In genomic region chr3:11671648-11672100, GRCh38 we compare ENCODE assay signal across 9 cellular contexts. TPM values are rescaled to one million over a fixed set of nuclear protein-coding genes. Genes with fewer than 3 reads are reported as not detected.
DNase-seq lines count a peak whose midpoint lies in the region; ATAC-seq and TF ChIP-seq lines count a peak whose summit lies in the region.
"Had no signal": no experiment of that assay in that cellular context is flagged by ENCODE, and none has a peak within 500 bp of the region (broad histone marks: within the 10 kb centered on the region; RNA-seq: fewer than 3 reads in every experiment).

No MANE protein-coding gene starts in this region.

- H4K20me1 ChIP-seq in hepatocyte (ENCODE audit: insufficient read depth, poor library complexity, severe bottlenecking) = peaks cover 5% of the 10 kb centered on the region

- no peak overlapping the region for H3K4me3 Mint-ChIP-seq in CD4-positive, alpha-beta memory T cell
- H3K4me3 Mint-ChIP-seq: activated naive CD8-positive, alpha-beta T cell had no signal

- H3K4me1 Mint-ChIP-seq in CD4-positive, alpha-beta memory T cell = peaks cover 0 to 7% (median 7%) of the 10 kb centered on the region in 4 donors

- 68% methylated on average over 4 of the region's 4 CpGs for WGBS in hepatocyte (ENCODE audit: low lambda C conversion rate, missing lambda C conversion rate)

- no peaks in the 10 kb centered on the region for H3K27me3 ChIP-seq in CD4-positive, alpha-beta memory T cell (ENCODE audit: insufficient read depth, low read length)
- H3K27me3 ChIP-seq in hepatocyte = no peaks in the 10 kb centered on the region

- DNase-seq in AG04449 (ENCODE audit: low read depth, low spot score) (peak; percentile 29), MV-4-11 (lab: John Stamatoyannopoulos, UW) (peak; percentile 43), fibroblast of gingiva (ENCODE audit: low read depth) (peak; percentile 56), activated T-cell treated with anti-CD3 and anti-CD28 coated beads for 4 hours (no peak), iPS-NIHi11 (ENCODE audit: low spot score) (no peak), hepatocyte (ENCODE audit: low spot score) (no peak)
- no peak for DNase-seq in CD4-positive, alpha-beta memory T cell

- H3K4me1 ChIP-seq in CD4-positive, alpha-beta memory T cell (ENCODE audit: insufficient read depth, low read length) = no peaks in the 10 kb centered on the region
- peaks cover 9% of the 10 kb centered on the region for H3K4me1 ChIP-seq in hepatocyte (ENCODE audit: insufficient read depth)

- CTCF ChIA-PET in AG04449 (lab: Yijun Ruan, JAX) = interaction anchor here (1.2 to 1.5 kb wide), 2 partner anchors 132 to 292 kb away, joined by 5 to 6 read pairs; no protein-coding TSS in a partner anchor
- CTCF ChIA-PET in CD4-positive, alpha-beta memory T cell (lab: Charles Lee; ENCODE audit: partially characterized antibody) = no interaction called here

- POLR2A ChIA-PET in AG04449 (lab: Yijun Ruan, JAX) = no interaction called here
- POLR2A ChIA-PET in CD4-positive, alpha-beta memory T cell (lab: Charles Lee; ENCODE audit: partially characterized antibody) = no interaction called here

- no peak overlapping the region for H3K4me2 ChIP-seq in hepatocyte

- no peaks in the 10 kb centered on the region for H3K9me2 ChIP-seq in hepatocyte (replicated peaks; ENCODE audit: insufficient read depth)

- peaks cover 1 to 7% of the 10 kb centered on the region in 2 donors for H3K36me3 Mint-ChIP-seq in CD4-positive, alpha-beta memory T cell
- H3K36me3 Mint-ChIP-seq: activated naive CD8-positive, alpha-beta T cell had no signal

- no peaks in the 10 kb centered on the region for H3K9me3 ChIP-seq in CD4-positive, alpha-beta memory T cell (ENCODE audit: control insufficient read depth in 1 of 2, low read length in 2 of 2)
- H3K9me3 ChIP-seq in hepatocyte (ENCODE audit: low read depth) = no peaks in the 10 kb centered on the region

- no peak overlapping the region for H3K4me3 ChIP-seq in AG04449 (ENCODE audit: low read depth, low read length)
- no peak overlapping the region for H3K4me3 ChIP-seq in CD4-positive, alpha-beta memory T cell (ENCODE audit: low read length in 2 of 2)
- H3K4me3 ChIP-seq in hepatocyte = no peak overlapping the region

- H3K27ac Mint-ChIP-seq in CD4-positive, alpha-beta memory T cell = no peak overlapping the region
- H3K27ac Mint-ChIP-seq: activated naive CD8-positive, alpha-beta T cell had no signal

- peaks cover 57% of the 10 kb centered on the region for H3K79me2 ChIP-seq in hepatocyte

- ATAC-seq in GM21390 (IDR thresholded peaks at IDR 0.05; ENCODE audit: unreplicated experiment) = peak; percentile 90

- no peaks in the 10 kb centered on the region for H3K27me3 Mint-ChIP-seq in CD4-positive, alpha-beta memory T cell
- H3K27me3 Mint-ChIP-seq: activated naive CD8-positive, alpha-beta T cell had no signal

- TF ChIP-seq CTCF in AG04449 (IDR thresholded peaks at IDR 0.05; ENCODE audit: insufficient read depth, low read length, missing control alignments) (no peak), hepatocyte (IDR thresholded peaks at IDR 0.05; ENCODE audit: poor library complexity) (no peak)

- H3K9me3 Mint-ChIP-seq in CD4-positive, alpha-beta memory T cell = no peaks in the 10 kb centered on the region

- no peak overlapping the region for H2AFZ ChIP-seq in hepatocyte

- no peaks in the 10 kb centered on the region for H3K36me3 ChIP-seq in CD4-positive, alpha-beta memory T cell (ENCODE audit: insufficient read depth, low read length)
- no peaks in the 10 kb centered on the region for H3K36me3 ChIP-seq in hepatocyte (replicated peaks; ENCODE audit: insufficient read depth, low read depth)

- intact Hi-C loops in CD4-positive, alpha-beta memory T cell (cut with micrococcal nuclease) = no loop called here

- no peak overlapping the region for H3K27ac ChIP-seq in CD4-positive, alpha-beta memory T cell (ENCODE audit: low read depth, low read length)
- no peak overlapping the region for H3K27ac ChIP-seq in hepatocyte

RNA-seq across cellular contexts. Expression of gene VGLL4, which starts 28.0 kb away (rescaled TPM):
- total RNA-seq in CD4-positive, alpha-beta memory T cell = 10 to 100 TPM; 29.2 to 30.3 TPM
- polyA plus RNA-seq in CD4-positive, alpha-beta memory T cell = 10 to 100 TPM; 15.1 to 21.9 TPM
- total RNA-seq in hepatocyte = 99.3 and 109 TPM in 2 replicates
- 57.9 and 70.5 TPM in 2 replicates for polyA plus RNA-seq in hepatocyte

Comparison
In these comparisons a context has a peak if more than half of its experiments do, and no peak if none do; other contexts are left out.
1. DNase-seq: peak in AG04449 (single experiment), MV-4-11 (single experiment) and fibroblast of gingiva (single experiment); none in CD4-positive, alpha-beta memory T cell (0 of 5), activated T-cell treated with anti-CD3 and anti-CD28 coated beads for 4 hours (single experiment), iPS-NIHi11 (single experiment) and hepatocyte (single experiment).